In genomic region chr6:1312444-1313363, GRCh38 we compare ENCODE assay signal across 9 cellular contexts. TPM values are rescaled to one million over a fixed set of nuclear protein-coding genes. Genes with fewer than 3 reads are reported as not detected.
A peak's percentile ranks its signal among the peaks of the same experiment; 100 is the strongest.
DNase-seq lines count a peak whose midpoint lies in the region; ATAC-seq and TF ChIP-seq lines count a peak whose summit lies in the region.
"Had no signal": no experiment of that assay in that cellular context is flagged by ENCODE, and none has a peak within 500 bp of the region (broad histone marks: within the 10 kb centered on the region; RNA-seq: fewer than 3 reads in every experiment).

No MANE protein-coding gene starts in this region.

- no peak overlapping the region for H3K27ac ChIP-seq in HUES64 (ENCODE audit: low read depth, low read length)
- H3K27ac ChIP-seq in brain microvascular endothelial cell = no peak overlapping the region
- H3K27ac ChIP-seq in lower lobe of right lung = peak overlapping the region; percentile 80

- TF ChIP-seq CTCF in brain microvascular endothelial cell (IDR thresholded peaks at IDR 0.05; ENCODE audit: low read depth, low read length, missing control alignments) (peak; percentile 1), lower lobe of right lung (IDR thresholded peaks at IDR 0.05) (no peak)

- under 1% methylated on average over 111 of the region's 111 CpGs for WGBS in HUES64

- H3K4me1 ChIP-seq in HUES64 (ENCODE audit: insufficient read depth, low read length) (peaks cover 12% of the 10 kb centered on the region), lower lobe of right lung (peaks cover 37% of the 10 kb centered on the region)
- H3K4me1 ChIP-seq: HAP-1 had no signal

- in situ Hi-C loops in brain microvascular endothelial cell (cut with HindIII; ENCODE audit: low pct_ligation_motif_present, low sequenced_read_pairs) = no loop called here

- no peaks in the 10 kb centered on the region for H3K9me3 ChIP-seq in HUES64 (ENCODE audit: insufficient read depth, low read depth, low read length)
- no peaks in the 10 kb centered on the region for H3K9me3 ChIP-seq in lower lobe of right lung
- H3K9me3 ChIP-seq: HAP-1 had no signal

- DNase-seq in AG20443 (ENCODE audit: low spot score) (peak; percentile 55), brain microvascular endothelial cell (no peak), lower lobe of right lung (peak; percentile 69), NCI-H2171 treated with DMSO at 0.1 percent for 48 hours (lab: John Stamatoyannopoulos, UW) (no peak)

- H3K4me3 ChIP-seq in HUES64 (ENCODE audit: low read length) (peak overlapping the region; percentile 52), brain microvascular endothelial cell (ENCODE audit: low read depth, low read length) (peak overlapping the region; percentile 41), lower lobe of right lung (peak overlapping the region; percentile 54)
- H3K4me3 ChIP-seq: HAP-1 had no signal

- ATAC-seq in lower lobe of right lung (peak; percentile 1 to 5), HG03457 (IDR thresholded peaks at IDR 0.05; ENCODE audit: unreplicated experiment) (no peak), GM21576 (IDR thresholded peaks at IDR 0.05; ENCODE audit: unreplicated experiment) (no peak), GM19467 (IDR thresholded peaks at IDR 0.05; ENCODE audit: unreplicated experiment) (no peak)

- intact Hi-C loops in lower lobe of right lung (cut with DNase I) = no loop called here

- H3K36me3 ChIP-seq in HUES64 (ENCODE audit: insufficient read depth, low read length) (no peaks in the 10 kb centered on the region), brain microvascular endothelial cell (replicated peaks) (no peaks in the 10 kb centered on the region), lower lobe of right lung (no peaks in the 10 kb centered on the region)
- H3K36me3 ChIP-seq: HAP-1 had no signal

- peaks cover 94% of the 10 kb centered on the region for H3K27me3 ChIP-seq in HUES64 (ENCODE audit: insufficient read depth, low read length)
- H3K27me3 ChIP-seq in brain microvascular endothelial cell (replicated peaks) = peaks cover 69% of the 10 kb centered on the region
- H3K27me3 ChIP-seq in lower lobe of right lung (ENCODE audit: low read depth) = peaks cover 55% of the 10 kb centered on the region

- no peak overlapping the region for H3K9ac ChIP-seq in HUES64 (ENCODE audit: low read depth, low read length)

RNA-seq across cellular contexts. Expression of gene FOXQ1, which starts 0.8 kb away (rescaled TPM):
- 0.55 TPM for polyA plus RNA-seq in HUES64 (2013, experiment 1 of 2)
- polyA plus RNA-seq in HUES64 (2013, experiment 2 of 2) = 1.5 TPM
- 7.5 TPM for total RNA-seq in lower lobe of right lung

Comparison
In these comparisons a context has a peak if more than half of its experiments do, and no peak if none do; other contexts are left out.
1. DNase-seq: peak in AG20443 (single experiment) and lower lobe of right lung (single experiment); none in brain microvascular endothelial cell (single experiment) and NCI-H2171 treated with DMSO at 0.1 percent for 48 hours (single experiment).
2. ATAC-seq: peak in lower lobe of right lung (2 of 2); none in HG03457 (single experiment), GM21576 (single experiment) and GM19467 (single experiment).
3. Peak in every context shown above with its lines, with median percentiles within 50 percentile points of each other: H3K4me3 ChIP-seq.